In genomic region chr3:161035711-161036110, GRCh38 we compare ENCODE assay signal across 13 cellular contexts.
DNase-seq lines count a peak whose midpoint lies in the region; ATAC-seq and TF ChIP-seq lines count a peak whose summit lies in the region.
"Had no signal": no experiment of that assay in that cellular context is flagged by ENCODE, and none has a peak within 500 bp of the region (broad histone marks: within the 10 kb centered on the region; RNA-seq: fewer than 3 reads in every experiment).

No MANE protein-coding gene starts in this region.

- H3K4me3 ChIP-seq in AG10803 (ENCODE audit: low read length) (no peak overlapping the region), adrenal gland (no peak overlapping the region), left lung (no peak overlapping the region)
- H3K4me3 ChIP-seq: colonic mucosa, pancreas, SK-N-MC had no signal

- intact Hi-C loops in adrenal gland (cut with DNase I): no loop called here
- intact Hi-C loops in left lung (cut with DNase I): no loop called here
- intact Hi-C loops in left colon (cut with DNase I, micrococcal nuclease): no loop called here

- H3K36me3 ChIP-seq in adrenal gland (replicated peaks in 1 of 2) (no peaks in the 10 kb centered on the region), left lung (no peaks in the 10 kb centered on the region)
- H3K36me3 ChIP-seq: colonic mucosa, pancreas had no signal

- H3K27ac ChIP-seq in adrenal gland (peak overlapping the region in 4 of 5 donors; percentile 4 to 70 (median 23)), left lung (peak overlapping the region; percentile 26 to 82)
- H3K27ac ChIP-seq: C4-2B, colonic mucosa, SK-N-MC had no signal

- ATAC-seq in left lung (peak; percentile 77), left colon (no peak), HG03460 (IDR thresholded peaks at IDR 0.05; ENCODE audit: unreplicated experiment) (no peak), HG02642 (IDR thresholded peaks at IDR 0.05; ENCODE audit: poor library complexity, unreplicated experiment) (no peak)

- no peaks in the 10 kb centered on the region for H3K27me3 ChIP-seq in adrenal gland
- H3K27me3 ChIP-seq in left lung: no peaks in the 10 kb centered on the region
- H3K27me3 ChIP-seq: colonic mucosa, pancreas had no signal

- peaks cover 0 to 9% of the 10 kb centered on the region in 2 donors for H3K4me1 ChIP-seq in adrenal gland (replicated peaks in 1 of 2)
- peaks cover 0 to 18% of the 10 kb centered on the region in 2 donors for H3K4me1 ChIP-seq in left lung
- H3K4me1 ChIP-seq: colonic mucosa, pancreas had no signal

- WGBS in adrenal gland, 4 donors: 24 to 37% (median 30%) methylated on average over 2 of the region's 2 CpGs

- H3K9me3 ChIP-seq in adrenal gland (replicated peaks in 1 of 3): no peaks in the 10 kb centered on the region
- peaks cover 0 to 4% of the 10 kb centered on the region in 2 donors for H3K9me3 ChIP-seq in left lung
- H3K9me3 ChIP-seq: colonic mucosa, pancreas had no signal

- no peak for TF ChIP-seq CTCF in AG10803 (conservative IDR thresholded peaks at IDR 0.05; ENCODE audit: low read length)
- no peak for TF ChIP-seq CTCF in adrenal gland (IDR thresholded peaks at IDR 0.05)
- TF ChIP-seq CTCF in left lung (IDR thresholded peaks at IDR 0.05): no peak

- DNase-seq in AG10803 (ENCODE audit: low read depth) (peak; percentile 16), Kasumi-1 (lab: John Stamatoyannopoulos, UW) (peak; percentile 85 to 88), adrenal gland (no peak), left lung (no peak), left colon (no peak), NCI-H2081 (lab: John Stamatoyannopoulos, UW) (no peak)
- DNase-seq: colonic mucosa, GOT3, pancreas had no signal

- TF ChIP-seq POLR2A in adrenal gland (IDR thresholded peaks at IDR 0.05): no peak

Comparison
In these comparisons a context has a peak if more than half of its experiments do, and no peak if none do; other contexts are left out.
1. DNase-seq: peak in AG10803 (single experiment) and Kasumi-1 (2 of 2); none in adrenal gland (0 of 7), left lung (0 of 2), left colon (0 of 2) and NCI-H2081 (0 of 2).